13 cellular contexts compared by ENCODE assay signal in the genomic region with DNA sequence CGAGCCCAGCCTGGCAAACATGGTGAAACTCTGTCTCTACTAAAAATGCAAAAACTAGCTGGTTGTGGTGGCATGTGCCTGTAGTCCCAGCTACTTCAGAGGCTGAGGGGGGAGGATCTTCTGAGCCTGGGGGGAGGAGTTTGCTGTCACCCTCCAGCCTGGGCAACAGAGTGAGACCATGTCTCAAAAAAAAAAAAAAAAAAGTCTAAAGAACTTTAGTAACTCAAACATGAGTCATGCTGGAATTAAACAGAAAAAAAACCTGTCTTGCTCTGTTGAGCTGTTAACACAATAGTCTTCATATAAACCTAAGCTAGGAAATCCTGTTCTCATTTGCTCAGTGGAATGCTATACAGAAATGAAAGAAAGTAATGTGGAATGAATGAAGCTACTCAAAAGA. TPM values are rescaled to one million over a fixed set of nuclear protein-coding genes. Genes with fewer than 3 reads are reported as not detected.
A peak's percentile ranks its signal among the peaks of the same experiment; 100 is the strongest.
DNase-seq lines count a peak whose midpoint lies in the region; ATAC-seq, FAIRE-seq and TF ChIP-seq lines count a peak whose summit lies in the region.
"Had no signal": no experiment of that assay in that cellular context is flagged by ENCODE, and none has a peak within 500 bp of the region (broad histone marks: within the 10 kb centered on the region; RNA-seq: fewer than 3 reads in every experiment).

No MANE protein-coding gene starts in this region.

- H3K27ac ChIP-seq in kidney (ENCODE audit: low read depth in 2 of 2, low read length in 2 of 2): peak overlapping the region in 1 of 2 donors; percentile 2
- peak overlapping the region in 1 of 4 donors; percentile 22 for H3K27ac ChIP-seq in esophagus squamous epithelium
- H3K27ac ChIP-seq in osteoblast (ENCODE audit: low read depth, low read length): no peak overlapping the region
- H3K27ac ChIP-seq: heart left ventricle had no signal

- no peaks in the 10 kb centered on the region for H4K20me1 ChIP-seq in osteoblast (ENCODE audit: insufficient read depth, low read length)

- H3K79me2 ChIP-seq in osteoblast (ENCODE audit: insufficient read depth, low read length): no peaks in the 10 kb centered on the region

- H3K4me1 ChIP-seq in kidney (ENCODE audit: control insufficient read depth in 1 of 2, insufficient read depth in 1 of 2, low read depth in 1 of 2, low read length in 2 of 2) (peaks cover 6 to 12% of the 10 kb centered on the region in 2 donors), esophagus squamous epithelium (peaks cover 0 to 16% (median 3%) of the 10 kb centered on the region in 3 donors), osteoblast (ENCODE audit: insufficient read depth, low read length) (no peaks in the 10 kb centered on the region)
- H3K4me1 ChIP-seq: HAP-1, heart left ventricle had no signal

- intact Hi-C loops in kidney (cut with DNase I) (loop anchor here (5.0 kb wide), 1 partner anchor 289 kb away; no protein-coding TSS in a partner anchor), esophagus squamous epithelium (cut with DNase I) (no loop called here)

- peak in 1 of 2 donors; percentile 53 for ATAC-seq in activated naive CD4-positive, alpha-beta T cell treated with anti-CD3 and anti-CD28 coated beads, Interleukin-2, amount 50 U/mL, for 72 hours
- ATAC-seq in GM21360 (IDR thresholded peaks at IDR 0.05; ENCODE audit: unreplicated experiment): no peak
- ATAC-seq: heart left ventricle, Panc1 had no signal

- no peaks in the 10 kb centered on the region for H3K36me3 Mint-ChIP-seq in activated naive CD4-positive, alpha-beta T cell treated with anti-CD3 and anti-CD28 coated beads, Interleukin-2, amount 50 U/mL, for 72 hours
- H3K36me3 Mint-ChIP-seq: brain had no signal

- no peak for TF ChIP-seq POLR2A in esophagus squamous epithelium (IDR thresholded peaks at IDR 0.05)

- H3K27ac Mint-ChIP-seq in activated naive CD4-positive, alpha-beta T cell treated with anti-CD3 and anti-CD28 coated beads, Interleukin-2, amount 50 U/mL, for 72 hours: peak overlapping the region; percentile 34 to 53
- H3K27ac Mint-ChIP-seq: brain had no signal

- H3K36me3 ChIP-seq in kidney (ENCODE audit: control insufficient read depth in 1 of 2, insufficient read depth in 2 of 2, low read length in 2 of 2) (no peaks in the 10 kb centered on the region), esophagus squamous epithelium (no peaks in the 10 kb centered on the region), osteoblast (ENCODE audit: insufficient read depth, low read length) (no peaks in the 10 kb centered on the region)
- H3K36me3 ChIP-seq: HAP-1, heart left ventricle had no signal

- H3K4me3 ChIP-seq in AG10803 (ENCODE audit: low read length): no peak overlapping the region
- no peak overlapping the region for H3K4me3 ChIP-seq in kidney (ENCODE audit: low read length in 2 of 2)
- no peak overlapping the region for H3K4me3 ChIP-seq in esophagus squamous epithelium
- H3K4me3 ChIP-seq in osteoblast (ENCODE audit: insufficient read depth, low read length): no peak overlapping the region
- H3K4me3 ChIP-seq: HAP-1, heart left ventricle had no signal

- peak; percentile 92 for FAIRE-seq in kidney (lab: Jason Lieb, UNC)

- TF ChIP-seq CTCF in AG10803 (conservative IDR thresholded peaks at IDR 0.05; ENCODE audit: low read length) (no peak), kidney (IDR thresholded peaks at IDR 0.05; ENCODE audit: borderline replicate concordance, extremely low read depth, insufficient read depth) (no peak), esophagus squamous epithelium (IDR thresholded peaks at IDR 0.05) (no peak), osteoblast (IDR thresholded peaks at IDR 0.05; ENCODE audit: extremely low read depth, low read depth, low read length) (no peak)

- no peak overlapping the region for H2AFZ ChIP-seq in osteoblast (ENCODE audit: low read length)

- no peaks in the 10 kb centered on the region for H3K9me3 Mint-ChIP-seq in activated naive CD4-positive, alpha-beta T cell treated with anti-CD3 and anti-CD28 coated beads, Interleukin-2, amount 50 U/mL, for 72 hours

- H3K4me2 ChIP-seq in osteoblast (ENCODE audit: insufficient read depth, low read length): no peak overlapping the region

- WGBS in esophagus squamous epithelium, 2 donors: 54% methylated on average over 1 of the region's 1 CpG; no CpG with 5 or more reads in 1 of the 2 donors

- no peaks in the 10 kb centered on the region for H3K27me3 ChIP-seq in esophagus squamous epithelium
- peaks cover 14% of the 10 kb centered on the region for H3K27me3 ChIP-seq in osteoblast (ENCODE audit: insufficient read depth, low read length)
- H3K27me3 ChIP-seq: heart left ventricle had no signal

- H3K9me3 ChIP-seq in kidney (ENCODE audit: control insufficient read depth in 1 of 2, low read length in 2 of 2): no peaks in the 10 kb centered on the region
- no peaks in the 10 kb centered on the region for H3K9me3 ChIP-seq in esophagus squamous epithelium
- H3K9me3 ChIP-seq in osteoblast (ENCODE audit: low read depth, low read length): no peaks in the 10 kb centered on the region
- H3K9me3 ChIP-seq: HAP-1, heart left ventricle had no signal

- peak; percentile 21 for DNase-seq in AG10803 (ENCODE audit: low read depth)
- DNase-seq in HCEC 1CT: peak; percentile 41
- no peak for DNase-seq in activated naive CD4-positive, alpha-beta T cell treated with anti-CD3 and anti-CD28 coated beads, Interleukin-2, amount 50 U/mL, for 72 hours (ENCODE audit: low spot score in 2 of 2)
- DNase-seq in kidney: no peak
- DNase-seq in esophagus squamous epithelium (lab: John Stamatoyannopoulos, UW): no peak
- DNase-seq in osteoblast (ENCODE audit: insufficient read length, low spot score, missing footprints): no peak
- DNase-seq in OCI-M2 (lab: John Stamatoyannopoulos, UW; ENCODE audit: unreplicated experiment): no peak
- DNase-seq: heart left ventricle, NCI-H2081 had no signal

- H3K9ac ChIP-seq in kidney (ENCODE audit: low read length in 2 of 2): no peak overlapping the region

RNA-seq across cellular contexts. Expression of a gene that starts 16.7 kb away (rescaled TPM):
- 1 to 10 TPM; 1.5 to 2.0 TPM for total RNA-seq in activated naive CD4-positive, alpha-beta T cell treated with anti-CD3 and anti-CD28 coated beads, Interleukin-2, amount 50 U/mL, for 72 hours
- 17.5 TPM for total RNA-seq in kidney
- polyA plus RNA-seq in kidney (ENCODE audit: insufficient read depth, low read depth, low replicate concordance): 7.0 TPM
- total RNA-seq in esophagus squamous epithelium: 1 to 10 TPM; 1.8 to 6.7 (median 3.8) TPM
- total RNA-seq in osteoblast: 4.3 and 4.4 TPM in 2 replicates

Comparison
In these comparisons a context has a peak if more than half of its experiments do, and no peak if none do; other contexts are left out.
1. DNase-seq: peak in AG10803 (single experiment) and HCEC 1CT (single experiment); none in activated naive CD4-positive, alpha-beta T cell treated with anti-CD3 and anti-CD28 coated beads, Interleukin-2, amount 50 U/mL, for 72 hours (0 of 2), kidney (single experiment), esophagus squamous epithelium (single experiment), osteoblast (single experiment) and OCI-M2 (single experiment).